27 cellular contexts compared by ENCODE assay signal in genomic region chr2:239697765-239698164, GRCh38.
A peak's percentile ranks its signal among the peaks of the same experiment; 100 is the strongest.
DNase-seq lines count a peak whose midpoint lies in the region; ATAC-seq, FAIRE-seq and TF ChIP-seq lines count a peak whose summit lies in the region.
"Had no signal": no experiment of that assay in that cellular context is flagged by ENCODE, and none has a peak within 500 bp of the region (broad histone marks: within the 10 kb centered on the region; RNA-seq: fewer than 3 reads in every experiment).

No MANE protein-coding gene starts in this region.

- no peaks in the 10 kb centered on the region for H4K20me1 ChIP-seq in GM23338 (replicated peaks; ENCODE audit: insufficient read depth)
- H4K20me1 ChIP-seq in K562 (replicated peaks; ENCODE audit: control insufficient read depth, insufficient read depth, low read length), result no peaks in the 10 kb centered on the region
- H4K20me1 ChIP-seq in HepG2 (ENCODE audit: insufficient read depth, low read length), result no peaks in the 10 kb centered on the region; the same call in 1 of the 2 replicates

- H3K36me3 Mint-ChIP-seq in GM23338 (ENCODE audit: low read depth), result no peaks in the 10 kb centered on the region
- H3K36me3 Mint-ChIP-seq in activated naive CD4-positive, alpha-beta T cell treated with anti-CD3 and anti-CD28 coated beads, Interleukin-2, amount 10 ng/mL, durations not matched to agents 7 days and 5 days, result no peaks in the 10 kb centered on the region
- H3K36me3 Mint-ChIP-seq in activated naive CD4-positive, alpha-beta T cell treated with anti-CD3 and anti-CD28 coated beads, Interleukin-2, amount 50 U/mL, for 72 hours, result no peaks in the 10 kb centered on the region
- H3K36me3 Mint-ChIP-seq: CD4-positive, alpha-beta memory T cell had no signal

- H3K4me2 ChIP-seq in GM23338 (no peak overlapping the region), K562 (ENCODE audit: insufficient read depth, low read length) (0 out of 2 replicates have a peak overlapping the region, but pooled peaks have one; percentile 41), HepG2 (ENCODE audit: low read depth, low read length) (no peak overlapping the region)
- H3K4me2 ChIP-seq: PC-9 had no signal

- no peaks in the 10 kb centered on the region for H3K27me3 ChIP-seq in GM23338 (ENCODE audit: insufficient read depth)
- peaks cover 0 to 16% of the 10 kb centered on the region in 2 experiments; a peak in 2 of 5 replicates for H3K27me3 ChIP-seq in K562 (ENCODE audit: control insufficient read depth in 2 of 2, insufficient read depth in 2 of 2, low read length in 2 of 2)
- peaks cover 2 to 38% of the 10 kb centered on the region in 2 experiments; a peak in 4 of 5 replicates for H3K27me3 ChIP-seq in HepG2 (ENCODE audit: control insufficient read depth in 1 of 2, insufficient read depth in 2 of 2, low read length in 2 of 2)
- H3K27me3 ChIP-seq: MG63 had no signal

- TF ChIP-seq RAD21 in K562 (CRISPR knock-in tag; conservative IDR thresholded peaks at IDR 0.05 in 1 of 2, IDR thresholded peaks at IDR 0.05 in 1 of 2) (no peak), HepG2 (CRISPR knock-in tag; IDR thresholded peaks at IDR 0.05) (no peak)

- no peak overlapping the region for H3K4me3 Mint-ChIP-seq in GM23338
- H3K4me3 Mint-ChIP-seq in activated naive CD4-positive, alpha-beta T cell treated with anti-CD3 and anti-CD28 coated beads, Interleukin-2, amount 10 ng/mL, durations not matched to agents 7 days and 5 days, result no peak overlapping the region
- H3K4me3 Mint-ChIP-seq: CD4-positive, alpha-beta memory T cell had no signal

- H3K4me3 ChIP-seq in GM23338, result no peak overlapping the region
- no peak overlapping the region for H3K4me3 ChIP-seq in K562
- no peak overlapping the region for H3K4me3 ChIP-seq in HepG2 (replicated peaks in 1 of 3; ENCODE audit: insufficient read depth in 1 of 3, low read depth in 2 of 3, low read length in 3 of 3)
- H3K4me3 ChIP-seq: MG63, PC-9 had no signal

- H3K9me2 ChIP-seq in GM23338 (ENCODE audit: insufficient read depth), result peaks cover 6% of the 10 kb centered on the region; the same call in 1 of the 2 replicates

- H3K36me3 ChIP-seq in GM23338 (ENCODE audit: insufficient read depth) (no peaks in the 10 kb centered on the region), K562 (ENCODE audit: control insufficient read depth, insufficient read depth, low read length) (no peaks in the 10 kb centered on the region), HepG2 (replicated peaks in 1 of 2; ENCODE audit: control insufficient read depth in 1 of 2, insufficient read depth in 2 of 2, low read length in 2 of 2) (no peaks in the 10 kb centered on the region)
- H3K36me3 ChIP-seq: MG63 had no signal

- peak; percentile 63 for ATAC-seq in GM23338
- peak; percentile 71 for ATAC-seq in K562
- ATAC-seq in HepG2, result peak; percentile 51
- ATAC-seq in sciatic nerve, result no peak
- ATAC-seq in GM18502 (IDR thresholded peaks at IDR 0.05; ENCODE audit: poor library complexity, unreplicated experiment), result no peak
- ATAC-seq in activated naive CD4-positive, alpha-beta T cell treated with anti-CD3 and anti-CD28 coated beads, Interleukin-2, amount 50 U/mL, for 72 hours, result no peak

- no peak for FAIRE-seq in K562 (lab: Jason Lieb, UNC)
- no peak for FAIRE-seq in HepG2 (lab: Jason Lieb, UNC)
- FAIRE-seq: GM12891, H54 had no signal

- BruUV-seq in K562 (replicated peaks; lab: Mats Ljungman, UMichigan), result no TSS peak
- BruUV-seq in HepG2 (replicated peaks; lab: Mats Ljungman, UMichigan), result no TSS peak

- in situ Hi-C loops in K562 (cut with MboI), result no loop called here
- in situ Hi-C loops in HepG2 (cut with HindIII; ENCODE audit: extremely low pct_ligation_motif_present, low pct_unique_long_range_greater_than_20kb), result no loop called here

- H2AFZ ChIP-seq in GM23338 (0 out of 2 replicates have a peak overlapping the region, but pooled peaks have one; percentile 81), K562 (ENCODE audit: low read depth, low read length) (peak overlapping the region; percentile 68), HepG2 (ENCODE audit: low read length) (no peak overlapping the region)
- H2AFZ ChIP-seq: PC-9 had no signal

- TF ChIP-seq CTCF in GM23338 (conservative IDR thresholded peaks at IDR 0.05; ENCODE audit: low read depth in 2 of 2) (no peak), K562 (IDR thresholded peaks at IDR 0.05 in 2 of 3, conservative IDR thresholded peaks at IDR 0.05 in 1 of 3; ENCODE audit: insufficient read depth in 2 of 3, low read depth in 1 of 3, low read length in 3 of 3) (no peak), HepG2 (CRISPR knock-in tag; IDR thresholded peaks at IDR 0.05) (peak; percentile 34; the same call in 1 of the 2 replicates)

- POLR2A ChIA-PET in K562 (lab: Yijun Ruan, JAX) (no interaction called here), HepG2 (lab: Yijun Ruan, JAX) (no interaction called here)

- DNase-seq in GM23338 (ENCODE audit: low spot score) (no peak), K562 (ENCODE audit: extremely low read depth in 1 of 4, low spot score in 3 of 4) (peak; percentile 12 to 49 (median 27)), HepG2 (ENCODE audit: low spot score) (no peak), sciatic nerve (ENCODE audit: low spot score) (peak; percentile 49), NCI-H2171 (lab: John Stamatoyannopoulos, UW) (no peak)
- no peak for DNase-seq in activated naive CD4-positive, alpha-beta T cell treated with anti-CD3 and anti-CD28 coated beads, Interleukin-2, amount 10 ng/mL, durations not matched to agents 7 days and 5 days
- no peak for DNase-seq in activated naive CD4-positive, alpha-beta T cell treated with anti-CD3 and anti-CD28 coated beads, Interleukin-2, amount 50 U/mL, for 72 hours (ENCODE audit: low spot score in 2 of 2)
- DNase-seq: C1 segment of cervical spinal cord; CD4-positive, alpha-beta memory T cell; COR-L47; DMS79; GF-D8; KBM-7; MG63; NCI-H1105 treated with DMSO at 0.1 percent for 48 hours; NCI-H146; NCI-H1930; NCI-H2107; NCI-H446; NCI-H524 treated with DMSO at 0.1 percent for 48 hours; NCI-H82; NK-92 treated with Interleukin-12 subunit alpha and Interleukin-12 subunit beta, amount 100 ng/mL, for 24 hours; PC-9; SHP77 had no signal

- CTCF ChIA-PET in K562 (lab: Yijun Ruan, JAX; ENCODE audit: low intra/inter-chr PET ratio), result no interaction called here
- CTCF ChIA-PET in HepG2 (lab: Yijun Ruan, JAX; ENCODE audit: low intra/inter-chr PET ratio, low total read pairs), result no interaction called here
- CTCF ChIA-PET in activated naive CD4-positive, alpha-beta T cell treated with anti-CD3 and anti-CD28 coated beads, Interleukin-2, amount 10 ng/mL, durations not matched to agents 7 days and 5 days (lab: Charles Lee), result no interaction called here

- no peaks in the 10 kb centered on the region for H3K9me3 Mint-ChIP-seq in GM23338
- H3K9me3 Mint-ChIP-seq in activated naive CD4-positive, alpha-beta T cell treated with anti-CD3 and anti-CD28 coated beads, Interleukin-2, amount 10 ng/mL, durations not matched to agents 7 days and 5 days, result no peaks in the 10 kb centered on the region
- no peaks in the 10 kb centered on the region for H3K9me3 Mint-ChIP-seq in activated naive CD4-positive, alpha-beta T cell treated with anti-CD3 and anti-CD28 coated beads, Interleukin-2, amount 50 U/mL, for 72 hours
- H3K9me3 Mint-ChIP-seq: CD4-positive, alpha-beta memory T cell had no signal

- no peaks in the 10 kb centered on the region for H3K4me1 ChIP-seq in GM23338 (ENCODE audit: insufficient read depth)
- H3K4me1 ChIP-seq in K562 (replicated peaks in 1 of 2; ENCODE audit: control insufficient read depth in 2 of 2, insufficient read depth in 2 of 2, low read length in 2 of 2), result peaks cover 0 to 3% of the 10 kb centered on the region in 2 experiments; a peak in 2 of 5 replicates
- no peaks in the 10 kb centered on the region for H3K4me1 ChIP-seq in HepG2 (ENCODE audit: insufficient read depth, low read length)

- TF ChIP-seq POLR2A in K562 (conservative IDR thresholded peaks at IDR 0.05) (no peak), HepG2 (IDR thresholded peaks at IDR 0.05; ENCODE audit: insufficient read depth in 1 of 2, low read depth in 2 of 2, low read length in 2 of 2) (no peak)

- no peak for TF ChIP-seq EP300 in K562 (IDR thresholded peaks at IDR 0.05; ENCODE audit: low read length)
- TF ChIP-seq EP300 in HepG2 (IDR thresholded peaks at IDR 0.05; ENCODE audit: low read depth in 2 of 2, low read length in 2 of 2), result no peak
- no peak for TF ChIP-seq EP300 in HepG2 (CRISPR knock-in tag; IDR thresholded peaks at IDR 0.05; ENCODE audit: borderline replicate concordance)

- 10% methylated on average over 12 of the region's 17 CpGs for WGBS in K562 (ENCODE audit: insufficient coverage, low coverage, missing lambda C conversion rate)
- 31% methylated on average over 17 of the region's 17 CpGs for WGBS in HepG2 (ENCODE audit: low lambda C conversion rate)

- intact Hi-C loops in K562 (cut with micrococcal nuclease) (no loop called here), HepG2 (cut with micrococcal nuclease; ENCODE audit: unreplicated experiment) (no loop called here), sciatic nerve (cut with DNase I) (no loop called here)

- H3F3A ChIP-seq in GM23338 (replicated peaks; ENCODE audit: low read depth), result no peaks in the 10 kb centered on the region

- no peaks in the 10 kb centered on the region for H3K9me3 ChIP-seq in K562 (replicated peaks; ENCODE audit: control insufficient read depth, insufficient read depth, low read depth, low read length)
- H3K9me3 ChIP-seq in HepG2 (ENCODE audit: low read length), result no peaks in the 10 kb centered on the region
- H3K9me3 ChIP-seq: MG63 had no signal

- H3K79me2 ChIP-seq in GM23338 (replicated peaks; ENCODE audit: insufficient read depth) (no peaks in the 10 kb centered on the region), K562 (ENCODE audit: control insufficient read depth, insufficient read depth, low read length) (no peaks in the 10 kb centered on the region), HepG2 (ENCODE audit: insufficient read depth, low read length) (no peaks in the 10 kb centered on the region)

- H3K27me3 Mint-ChIP-seq in GM23338 (ENCODE audit: insufficient read depth, low read depth, poor library complexity), result peaks cover 2% of the 10 kb centered on the region
- peaks cover 9% of the 10 kb centered on the region for H3K27me3 Mint-ChIP-seq in activated naive CD4-positive, alpha-beta T cell treated with anti-CD3 and anti-CD28 coated beads, Interleukin-2, amount 10 ng/mL, durations not matched to agents 7 days and 5 days

- peaks cover 4% of the 10 kb centered on the region; the same call in 2 of the 3 replicates for H3K4me1 Mint-ChIP-seq in GM23338
- no peaks in the 10 kb centered on the region for H3K4me1 Mint-ChIP-seq in activated naive CD4-positive, alpha-beta T cell treated with anti-CD3 and anti-CD28 coated beads, Interleukin-2, amount 10 ng/mL, durations not matched to agents 7 days and 5 days
- H3K4me1 Mint-ChIP-seq: CD4-positive, alpha-beta memory T cell had no signal

- H3K27ac Mint-ChIP-seq in GM23338, result no peak overlapping the region
- no peak overlapping the region for H3K27ac Mint-ChIP-seq in activated naive CD4-positive, alpha-beta T cell treated with anti-CD3 and anti-CD28 coated beads, Interleukin-2, amount 10 ng/mL, durations not matched to agents 7 days and 5 days
- no peak overlapping the region for H3K27ac Mint-ChIP-seq in activated naive CD4-positive, alpha-beta T cell treated with anti-CD3 and anti-CD28 coated beads, Interleukin-2, amount 50 U/mL, for 72 hours
- H3K27ac Mint-ChIP-seq: CD4-positive, alpha-beta memory T cell had no signal

- H3K27ac ChIP-seq in GM23338 (ENCODE audit: low read depth) (no peak overlapping the region), K562 (ENCODE audit: extremely low read depth, low read depth, low read length) (no peak overlapping the region), HepG2 (ENCODE audit: extremely low read length, insufficient read depth, low read length) (no peak overlapping the region)
- H3K27ac ChIP-seq: PC-9 had no signal

- no peaks in the 10 kb centered on the region for H3K9me1 ChIP-seq in K562 (ENCODE audit: control insufficient read depth, insufficient read depth, low read length)

- H3K9ac ChIP-seq in K562 (ENCODE audit: insufficient read depth in 1 of 2, low read depth in 2 of 2, low read length in 2 of 2), result no peak overlapping the region
- no peak overlapping the region for H3K9ac ChIP-seq in HepG2 (ENCODE audit: insufficient read depth, low read depth, low read length)

Comparison
In these comparisons a context has a peak if more than half of its experiments do, and no peak if none do; other contexts are left out.
1. ATAC-seq: peak in GM23338 (single experiment), K562 (single experiment) and HepG2 (single experiment); none in sciatic nerve (single experiment), GM18502 (single experiment) and activated naive CD4-positive, alpha-beta T cell treated with anti-CD3 and anti-CD28 coated beads, Interleukin-2, amount 50 U/mL, for 72 hours (0 of 2).
2. DNase-seq: peak in K562 (4 of 4) and sciatic nerve (single experiment); none in GM23338 (single experiment), HepG2 (single experiment), NCI-H2171 (single experiment), activated naive CD4-positive, alpha-beta T cell treated with anti-CD3 and anti-CD28 coated beads, Interleukin-2, amount 10 ng/mL, durations not matched to agents 7 days and 5 days (single experiment) and activated naive CD4-positive, alpha-beta T cell treated with anti-CD3 and anti-CD28 coated beads, Interleukin-2, amount 50 U/mL, for 72 hours (0 of 2).